In the genomic region with DNA sequence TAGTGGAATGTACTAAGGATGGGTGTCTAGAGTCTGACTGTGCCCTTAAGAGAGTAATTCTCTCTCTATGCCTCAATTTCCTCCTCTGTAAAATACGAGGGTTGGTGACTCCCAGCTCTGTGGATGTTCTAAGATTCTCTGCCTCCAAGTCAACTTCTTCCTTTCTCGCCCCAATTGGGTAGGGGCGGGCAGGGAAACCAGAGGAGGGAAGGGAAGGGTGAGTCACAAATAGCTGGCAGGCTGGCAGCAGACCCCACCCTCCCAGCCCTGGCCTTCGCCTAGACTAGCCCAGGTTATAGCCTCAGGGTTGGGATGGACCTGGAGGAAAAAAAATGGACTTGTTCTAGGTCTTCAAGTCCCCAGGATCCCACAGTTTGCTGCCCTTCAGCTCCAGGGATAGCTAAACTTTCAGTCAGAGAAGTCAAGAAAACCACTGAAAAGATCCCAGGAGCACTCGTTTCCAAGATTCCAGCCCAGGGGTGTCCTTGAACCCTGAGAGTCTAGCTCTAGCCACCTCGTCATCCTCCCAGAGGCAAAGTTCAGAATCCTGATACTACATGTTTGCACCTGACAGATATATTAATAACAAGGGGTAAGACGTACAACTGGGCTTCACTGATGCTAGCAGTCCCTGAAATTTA, we compare ENCODE assay signal across 9 cellular contexts. TPM values are rescaled to one million over a fixed set of nuclear protein-coding genes. Genes with fewer than 3 reads are reported as not detected.
A peak's percentile ranks its signal among the peaks of the same experiment; 100 is the strongest.
DNase-seq lines count a peak whose midpoint lies in the region; ATAC-seq and TF ChIP-seq lines count a peak whose summit lies in the region.
"Had no signal": no experiment of that assay in that cellular context is flagged by ENCODE, and none has a peak within 500 bp of the region (broad histone marks: within the 10 kb centered on the region; RNA-seq: fewer than 3 reads in every experiment).

No MANE protein-coding gene starts in this region.

- H3K27ac Mint-ChIP-seq in CD14-positive monocyte = peak overlapping the region; percentile 85 to 99 (median 94)
- peak overlapping the region; percentile 92 to 99 (median 98) for H3K27ac Mint-ChIP-seq in naive thymus-derived CD8-positive, alpha-beta T cell

- intact Hi-C loops in CD14-positive monocyte (cut with micrococcal nuclease) = loop anchor here in 1 of 2 donors (5.0 kb wide), 1 partner anchor 34 kb away; the partner anchor contains the start of genes CDK2 and PMEL

- H3K27me3 ChIP-seq in Karpas-422 (ENCODE audit: low read length) = no peaks in the 10 kb centered on the region
- H3K27me3 ChIP-seq: body of pancreas had no signal

- H3K27me3 Mint-ChIP-seq in CD14-positive monocyte (ENCODE audit: low read depth in 3 of 3) = peaks cover 0 to 3% (median 1%) of the 10 kb centered on the region in 3 donors
- H3K27me3 Mint-ChIP-seq in naive thymus-derived CD8-positive, alpha-beta T cell = no peaks in the 10 kb centered on the region

- POLR2A ChIA-PET in naive thymus-derived CD8-positive, alpha-beta T cell (lab: Charles Lee) = interaction anchor here (0.5 to 12.4 kb wide), 22 partner anchors 6 to 204 kb away, joined by 3 to 293 read pairs (median 5); partner anchors contain the start of genes DGKA, DNAJC14, ORMDL2 and PYM1

- H3K9me3 Mint-ChIP-seq in CD14-positive monocyte = no peaks in the 10 kb centered on the region
- H3K9me3 Mint-ChIP-seq in naive thymus-derived CD8-positive, alpha-beta T cell = no peaks in the 10 kb centered on the region

- H3K4me3 Mint-ChIP-seq in CD14-positive monocyte = peak overlapping the region; percentile 97 to 99
- peak overlapping the region; percentile 93 to 100 (median 98) for H3K4me3 Mint-ChIP-seq in naive thymus-derived CD8-positive, alpha-beta T cell

- DNase-seq in CD14-positive monocyte (ENCODE audit: low spot score) (peak; percentile 68), Karpas-422 (no peak), cardiac fibroblast (ENCODE audit: low read depth in 2 of 2) (peak; percentile 29 to 30), SHP77 treated with DMSO at 0.1 percent for 48 hours (lab: John Stamatoyannopoulos, UW) (no peak), GM20000 (ENCODE audit: low spot score) (no peak)
- no peak for DNase-seq in naive thymus-derived CD8-positive, alpha-beta T cell
- no peak for DNase-seq in activated CD4-positive, alpha-beta T cell treated with anti-CD3 and anti-CD28 coated beads, Interleukin-2, amount 50 U/mL, for 4 hours

- TF ChIP-seq CTCF in CD14-positive monocyte (IDR thresholded peaks at IDR 0.05) (no peak), cardiac fibroblast (IDR thresholded peaks at IDR 0.05; ENCODE audit: low read depth, low read length) (no peak), GM20000 (IDR thresholded peaks at IDR 0.05; ENCODE audit: extremely low read depth, missing control alignments) (no peak)

- peaks cover 26% of the 10 kb centered on the region for H3K79me2 ChIP-seq in Karpas-422 (ENCODE audit: low read length)

- no peaks in the 10 kb centered on the region for H3K36me3 ChIP-seq in Karpas-422 (ENCODE audit: insufficient read depth, low read length)

- peak overlapping the region; percentile 99 for H3K4me2 ChIP-seq in Karpas-422 (ENCODE audit: low read depth, low read length, poor library complexity, severe bottlenecking)

- no peaks in the 10 kb centered on the region for H4K20me1 ChIP-seq in Karpas-422 (ENCODE audit: insufficient read depth, low read depth, low read length)

- peak overlapping the region; percentile 94 for H3K4me3 ChIP-seq in Karpas-422 (ENCODE audit: low read length)
- no peak overlapping the region for H3K4me3 ChIP-seq in cardiac fibroblast (replicated peaks in 1 of 2; ENCODE audit: low read depth in 2 of 2, low read length in 2 of 2)

- peak overlapping the region; percentile 92 for H3K9ac ChIP-seq in Karpas-422 (ENCODE audit: low read length)

- H3K27ac ChIP-seq in Karpas-422 (ENCODE audit: low read length) = peak overlapping the region; percentile 96

- H3K4me1 Mint-ChIP-seq in CD14-positive monocyte = peaks cover 57% of the 10 kb centered on the region
- H3K4me1 Mint-ChIP-seq in naive thymus-derived CD8-positive, alpha-beta T cell = peaks cover 50 to 88% (median 72%) of the 10 kb centered on the region in 4 donors

- H3K9me2 ChIP-seq in Karpas-422 (replicated peaks; ENCODE audit: insufficient read depth, low read length) = no peaks in the 10 kb centered on the region

- peaks cover 26 to 30% of the 10 kb centered on the region in 2 donors for H3K36me3 Mint-ChIP-seq in CD14-positive monocyte
- H3K36me3 Mint-ChIP-seq in naive thymus-derived CD8-positive, alpha-beta T cell = peaks cover 19 to 65% (median 36%) of the 10 kb centered on the region in 3 donors

- H2AFZ ChIP-seq in Karpas-422 (ENCODE audit: low read length) = no peak overlapping the region

- peaks cover 50% of the 10 kb centered on the region for H3K4me1 ChIP-seq in Karpas-422 (ENCODE audit: low read length)

- ATAC-seq in naive thymus-derived CD8-positive, alpha-beta T cell = no peak
- no peak for ATAC-seq in GM19397 (IDR thresholded peaks at IDR 0.05; ENCODE audit: unreplicated experiment)
- ATAC-seq: body of pancreas had no signal

- no peaks in the 10 kb centered on the region for H3K9me3 ChIP-seq in Karpas-422 (ENCODE audit: low read length)
- H3K9me3 ChIP-seq: body of pancreas had no signal

RNA-seq across cellular contexts. Expression of gene DGKA, which starts 2.3 kb away (rescaled TPM):
- 10 to 100 TPM; 16.0 to 21.4 TPM for polyA plus RNA-seq in CD14-positive monocyte
- total RNA-seq in Karpas-422 (2014; rRNA removed; shearing (Covaris generic); ENCODE audit: low replicate concordance) = 70.4 and 88.5 TPM in 2 replicates
- total RNA-seq in naive thymus-derived CD8-positive, alpha-beta T cell = 1,000 to 10,000 TPM; 1,302 to 1,328 TPM
- 100 to 1,000 TPM; 145 to 378 (median 232) TPM for polyA plus RNA-seq in naive thymus-derived CD8-positive, alpha-beta T cell

RNA-seq across cellular contexts. Expression of gene PYM1, which starts 5.6 kb away (rescaled TPM):
- polyA plus RNA-seq in CD14-positive monocyte = 10 to 100 TPM; 39.5 to 47.1 TPM
- 58.9 and 63.8 TPM in 2 replicates for total RNA-seq in Karpas-422 (2014; rRNA removed; shearing (Covaris generic); ENCODE audit: low replicate concordance)
- 10 to 100 TPM; 33.1 to 44.4 TPM for total RNA-seq in naive thymus-derived CD8-positive, alpha-beta T cell
- polyA plus RNA-seq in naive thymus-derived CD8-positive, alpha-beta T cell = 10 to 100 TPM; 54.4 to 65.7 (median 55.0) TPM

RNA-seq across cellular contexts. Expression of gene PMEL, which starts 32.6 kb away (rescaled TPM):
- under 1 TPM; 0.40 to 0.54 TPM for polyA plus RNA-seq in CD14-positive monocyte
- total RNA-seq in Karpas-422 (2014; rRNA removed; shearing (Covaris generic); ENCODE audit: low replicate concordance) = 8.8 and 9.7 TPM in 2 replicates
- total RNA-seq in naive thymus-derived CD8-positive, alpha-beta T cell = not detected
- polyA plus RNA-seq in naive thymus-derived CD8-positive, alpha-beta T cell = under 1 TPM in 1 of 3 donors, not detected in 2; 0.15 TPM

RNA-seq across cellular contexts. Expression of gene CDK2, which starts 33.4 kb away (rescaled TPM):
- 1 to 10 TPM; 4.1 to 4.7 TPM for polyA plus RNA-seq in CD14-positive monocyte
- total RNA-seq in Karpas-422 (2014; rRNA removed; shearing (Covaris generic); ENCODE audit: low replicate concordance) = 35.3 and 49.9 TPM in 2 replicates
- 10 to 100 TPM; 27.5 to 30.8 TPM for total RNA-seq in naive thymus-derived CD8-positive, alpha-beta T cell
- polyA plus RNA-seq in naive thymus-derived CD8-positive, alpha-beta T cell = 10 to 100 TPM in 1 of 3 donors, 1 to 10 TPM in 2; 8.0 to 12.4 (median 9.5) TPM

RNA-seq across cellular contexts. Expression of gene RAB5B, which starts 40.6 kb away (rescaled TPM):
- polyA plus RNA-seq in CD14-positive monocyte = 10 to 100 TPM; 48.5 to 63.0 TPM
- 43.8 and 62.4 TPM in 2 replicates for total RNA-seq in Karpas-422 (2014; rRNA removed; shearing (Covaris generic); ENCODE audit: low replicate concordance)
- total RNA-seq in naive thymus-derived CD8-positive, alpha-beta T cell = 10 to 100 TPM; 88.9 to 95.2 TPM
- polyA plus RNA-seq in naive thymus-derived CD8-positive, alpha-beta T cell = 10 to 100 TPM; 61.6 to 69.4 (median 65.9) TPM

Comparison
In these comparisons a context has a peak if more than half of its experiments do, and no peak if none do; other contexts are left out.
1. DNase-seq: peak in CD14-positive monocyte (single experiment) and cardiac fibroblast (2 of 2); none in Karpas-422 (single experiment), naive thymus-derived CD8-positive, alpha-beta T cell (0 of 10), SHP77 treated with DMSO at 0.1 percent for 48 hours (single experiment), GM20000 (single experiment) and activated CD4-positive, alpha-beta T cell treated with anti-CD3 and anti-CD28 coated beads, Interleukin-2, amount 50 U/mL, for 4 hours (0 of 2).
2. RNA of gene DGKA, which starts 2.3 kb away (total RNA-seq): 1,302 to 1,328 TPM in naive thymus-derived CD8-positive, alpha-beta T cell; 70.4 to 88.5 TPM in Karpas-422; every median in the first group is over 10 times any median in the second.